ENCODE assay signal across 8 cellular contexts in genomic region chr9:95462419-95463121, GRCh38. TPM values are rescaled to one million over a fixed set of nuclear protein-coding genes. Genes with fewer than 3 reads are reported as not detected.
DNase-seq lines count a peak whose midpoint lies in the region; ATAC-seq and TF ChIP-seq lines count a peak whose summit lies in the region.

No MANE protein-coding gene starts in this region.

- in situ Hi-C loops in KBM-7 (cut with MboI; ENCODE audit: low pct_unique_long_range_greater_than_20kb, low sequenced_read_pairs), result no loop called here

- intact Hi-C loops in heart right ventricle (cut with DNase I) (loop anchor here in 4 of 10 donors (2.0 to 10.0 kb wide), 4 partner anchors 40 to 138 kb away; no protein-coding TSS in a partner anchor), sigmoid colon (cut with DNase I) (loop anchor here (5.0 kb wide), 2 partner anchors 145 to 415 kb away; partner anchors contain the start of genes ERCC6L2 and FANCC)

- H3K27ac ChIP-seq in DND-41 (ENCODE audit: low read length) (peak overlapping the region; percentile 56; the same call in 1 of the 2 replicates), heart right ventricle (peak overlapping the region in 9 of 10 donors; percentile 8 to 75 (median 62)), sigmoid colon (peak overlapping the region; percentile 38 to 79 (median 64))

- H3K4me1 Mint-ChIP-seq in activated naive CD8-positive, alpha-beta T cell (ENCODE audit: low read depth), result peaks cover 34% of the 10 kb centered on the region

- no peak overlapping the region for H3K9ac ChIP-seq in DND-41 (ENCODE audit: low read depth, low read length)

- H3K36me3 Mint-ChIP-seq in activated naive CD8-positive, alpha-beta T cell, result peaks cover 23% of the 10 kb centered on the region

- TF ChIP-seq EP300 in sigmoid colon (IDR thresholded peaks at IDR 0.05), result no peak

- H3K4me3 Mint-ChIP-seq in activated naive CD8-positive, alpha-beta T cell, result peak overlapping the region; percentile 85

- no peaks in the 10 kb centered on the region for H3K27me3 Mint-ChIP-seq in activated naive CD8-positive, alpha-beta T cell

- ATAC-seq in DND-41 (ENCODE audit: insufficient read depth, low read depth) (peak; percentile 87), GM21528 (IDR thresholded peaks at IDR 0.05; ENCODE audit: low FRiP score, unreplicated experiment) (peak; percentile 94), heart right ventricle (peak; percentile 86 to 96 (median 95))

- H3K4me2 ChIP-seq in DND-41 (ENCODE audit: insufficient read depth, low read length), result peak overlapping the region; percentile 69

- no peaks in the 10 kb centered on the region for H3K36me3 ChIP-seq in DND-41 (ENCODE audit: insufficient read depth, low read length)
- peaks cover 0 to 76% (median 30%) of the 10 kb centered on the region in 9 donors for H3K36me3 ChIP-seq in heart right ventricle
- peaks cover 0 to 12% (median 0%) of the 10 kb centered on the region in 4 donors for H3K36me3 ChIP-seq in sigmoid colon

- H3K4me3 ChIP-seq in DND-41 (ENCODE audit: low read depth in 1 of 2, low read length in 2 of 2) (peak overlapping the region in 1 of 2 experiments; percentile 50; a peak in 2 of 4 replicates), heart right ventricle (peak overlapping the region in 9 of 10 donors; percentile 15 to 51 (median 43)), sigmoid colon (peak overlapping the region in 3 of 4 donors; percentile 11 to 30 (median 30))

- TF ChIP-seq CTCF in DND-41 (IDR thresholded peaks at IDR 0.05; ENCODE audit: borderline replicate concordance, extremely low read depth, low read length, poor library complexity, severe bottlenecking), result no peak
- no peak for TF ChIP-seq CTCF in heart right ventricle (IDR thresholded peaks at IDR 0.05)
- no peak for TF ChIP-seq CTCF in sigmoid colon (IDR thresholded peaks at IDR 0.05)

- no peak for TF ChIP-seq POLR2A in sigmoid colon (IDR thresholded peaks at IDR 0.05)

- peaks cover 47% of the 10 kb centered on the region for H3K27me3 ChIP-seq in DND-41 (ENCODE audit: insufficient read depth, low read length, poor library complexity)
- H3K27me3 ChIP-seq in heart right ventricle, result peaks cover 0 to 5% (median 0%) of the 10 kb centered on the region in 7 donors
- no peaks in the 10 kb centered on the region for H3K27me3 ChIP-seq in sigmoid colon

- H3K9me3 ChIP-seq in DND-41 (ENCODE audit: insufficient read depth, low read length, severe bottlenecking), result no peaks in the 10 kb centered on the region
- H3K9me3 ChIP-seq in heart right ventricle, result no peaks in the 10 kb centered on the region
- H3K9me3 ChIP-seq in sigmoid colon, result no peaks in the 10 kb centered on the region

- H3K9me3 Mint-ChIP-seq in activated naive CD8-positive, alpha-beta T cell (ENCODE audit: low read depth), result no peaks in the 10 kb centered on the region

- peaks cover 49% of the 10 kb centered on the region for H4K20me1 ChIP-seq in DND-41 (ENCODE audit: insufficient read depth, low read length)

- no peak overlapping the region for H2AFZ ChIP-seq in DND-41 (ENCODE audit: low read depth, low read length)

- H3K4me1 ChIP-seq in DND-41 (ENCODE audit: insufficient read depth, low read length), result peaks cover 27% of the 10 kb centered on the region
- peaks cover 11 to 21% (median 19%) of the 10 kb centered on the region in 9 donors for H3K4me1 ChIP-seq in heart right ventricle
- peaks cover 0 to 68% (median 59%) of the 10 kb centered on the region in 4 donors for H3K4me1 ChIP-seq in sigmoid colon

- 7 to 18% methylated on average over 21 of the region's 21 CpGs for WGBS in heart right ventricle, 2 donors
- 1 to 7% methylated on average over 21 of the region's 21 CpGs for WGBS in sigmoid colon, 2 donors

- peak overlapping the region; percentile 71 for H3K27ac Mint-ChIP-seq in activated naive CD8-positive, alpha-beta T cell

- H3K79me2 ChIP-seq in DND-41 (ENCODE audit: insufficient read depth, low read length), result no peaks in the 10 kb centered on the region

- DNase-seq in DND-41, result peak; percentile 95
- DNase-seq in KBM-7, result peak; percentile 99
- DNase-seq in SKM-1 treated with dmso at 0.1 percent for 144 hours (lab: John Stamatoyannopoulos, UW; ENCODE audit: unreplicated experiment), result peak; percentile 64
- DNase-seq in heart right ventricle, result peak; percentile 54 to 79
- peak; percentile 85 for DNase-seq in sigmoid colon
- no peak for DNase-seq in cortex of kidney (lab: John Stamatoyannopoulos, UW)

RNA-seq across cellular contexts. Expression of gene PTCH1, which starts 54.2 kb away (rescaled TPM):
- total RNA-seq in heart right ventricle, result 1 to 10 TPM; 3.6 to 10.0 (median 7.8) TPM
- 1 to 10 TPM; 1.6 to 3.7 TPM for polyA plus RNA-seq in heart right ventricle
- total RNA-seq in sigmoid colon, result 10 to 100 TPM in 1 of 4 donors, 1 to 10 TPM in 3; 7.1 to 10.7 (median 8.7) TPM
- 1 to 10 TPM; 2.3 to 7.2 (median 7.0) TPM for polyA plus RNA-seq in sigmoid colon
